Comparison of ENCODE assay signal across 2 cellular contexts in the genomic region with DNA sequence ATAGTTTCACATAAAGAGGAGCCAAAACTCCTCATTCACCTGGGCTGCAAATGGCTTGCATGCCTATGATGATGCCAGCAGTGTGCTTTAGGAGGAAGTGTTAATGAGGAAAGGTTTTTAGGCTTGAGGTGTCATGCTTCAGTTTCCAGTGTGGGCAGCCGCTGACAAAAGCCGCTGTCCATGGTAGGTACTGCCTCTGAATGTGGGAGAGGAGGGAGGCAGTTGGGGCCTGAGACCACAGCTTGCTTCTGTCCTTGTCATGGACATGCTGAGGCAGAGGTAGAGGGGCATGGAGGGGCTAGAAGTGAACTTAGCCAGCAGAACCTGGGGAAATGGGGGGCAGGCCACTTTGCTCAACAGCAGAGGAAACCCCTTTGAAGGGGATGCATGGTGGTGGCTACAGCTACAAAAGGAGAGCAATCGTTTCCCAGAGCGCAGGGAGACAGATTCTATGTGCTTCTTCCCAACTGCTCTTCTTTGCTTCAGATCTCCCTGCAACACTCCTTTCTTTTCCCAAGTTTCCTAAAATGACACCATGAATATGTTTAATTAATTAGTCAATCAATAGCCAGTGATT.
TF ChIP-seq lines count a peak whose summit lies in the region.

No MANE protein-coding gene starts in this region.

TF ChIP-seq in GM23338, 12 proteins besides CTCF, POLR2A, EP300 and RAD21 (continued from another document):
- TF ChIP-seq, protein P1, sequence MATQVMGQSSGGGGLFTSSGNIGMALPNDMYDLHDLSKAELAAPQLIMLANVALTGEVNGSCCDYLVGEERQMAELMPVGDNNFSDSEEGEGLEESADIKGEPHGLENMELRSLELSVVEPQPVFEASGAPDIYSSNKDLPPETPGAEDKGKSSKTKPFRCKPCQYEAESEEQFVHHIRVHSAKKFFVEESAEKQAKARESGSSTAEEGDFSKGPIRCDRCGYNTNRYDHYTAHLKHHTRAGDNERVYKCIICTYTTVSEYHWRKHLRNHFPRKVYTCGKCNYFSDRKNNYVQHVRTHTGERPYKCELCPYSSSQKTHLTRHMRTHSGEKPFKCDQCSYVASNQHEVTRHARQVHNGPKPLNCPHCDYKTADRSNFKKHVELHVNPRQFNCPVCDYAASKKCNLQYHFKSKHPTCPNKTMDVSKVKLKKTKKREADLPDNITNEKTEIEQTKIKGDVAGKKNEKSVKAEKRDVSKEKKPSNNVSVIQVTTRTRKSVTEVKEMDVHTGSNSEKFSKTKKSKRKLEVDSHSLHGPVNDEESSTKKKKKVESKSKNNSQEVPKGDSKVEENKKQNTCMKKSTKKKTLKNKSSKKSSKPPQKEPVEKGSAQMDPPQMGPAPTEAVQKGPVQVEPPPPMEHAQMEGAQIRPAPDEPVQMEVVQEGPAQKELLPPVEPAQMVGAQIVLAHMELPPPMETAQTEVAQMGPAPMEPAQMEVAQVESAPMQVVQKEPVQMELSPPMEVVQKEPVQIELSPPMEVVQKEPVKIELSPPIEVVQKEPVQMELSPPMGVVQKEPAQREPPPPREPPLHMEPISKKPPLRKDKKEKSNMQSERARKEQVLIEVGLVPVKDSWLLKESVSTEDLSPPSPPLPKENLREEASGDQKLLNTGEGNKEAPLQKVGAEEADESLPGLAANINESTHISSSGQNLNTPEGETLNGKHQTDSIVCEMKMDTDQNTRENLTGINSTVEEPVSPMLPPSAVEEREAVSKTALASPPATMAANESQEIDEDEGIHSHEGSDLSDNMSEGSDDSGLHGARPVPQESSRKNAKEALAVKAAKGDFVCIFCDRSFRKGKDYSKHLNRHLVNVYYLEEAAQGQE (IDR thresholded peaks at IDR 0.05; ENCODE audit: unreplicated experiment): peak; percentile 99

TF ChIP-seq in SK-N-SH, 30 proteins besides CTCF, POLR2A, EP300 and RAD21 (continued from another document):
- TF ChIP-seq IRF3 (IDR thresholded peaks at IDR 0.05; ENCODE audit: low read depth, low read length): no peak
- no peak for TF ChIP-seq TEAD4 (IDR thresholded peaks at IDR 0.05; ENCODE audit: borderline replicate concordance, insufficient read depth)
